Comparison of ENCODE assay signal across 1 cellular context in the genomic region with DNA sequence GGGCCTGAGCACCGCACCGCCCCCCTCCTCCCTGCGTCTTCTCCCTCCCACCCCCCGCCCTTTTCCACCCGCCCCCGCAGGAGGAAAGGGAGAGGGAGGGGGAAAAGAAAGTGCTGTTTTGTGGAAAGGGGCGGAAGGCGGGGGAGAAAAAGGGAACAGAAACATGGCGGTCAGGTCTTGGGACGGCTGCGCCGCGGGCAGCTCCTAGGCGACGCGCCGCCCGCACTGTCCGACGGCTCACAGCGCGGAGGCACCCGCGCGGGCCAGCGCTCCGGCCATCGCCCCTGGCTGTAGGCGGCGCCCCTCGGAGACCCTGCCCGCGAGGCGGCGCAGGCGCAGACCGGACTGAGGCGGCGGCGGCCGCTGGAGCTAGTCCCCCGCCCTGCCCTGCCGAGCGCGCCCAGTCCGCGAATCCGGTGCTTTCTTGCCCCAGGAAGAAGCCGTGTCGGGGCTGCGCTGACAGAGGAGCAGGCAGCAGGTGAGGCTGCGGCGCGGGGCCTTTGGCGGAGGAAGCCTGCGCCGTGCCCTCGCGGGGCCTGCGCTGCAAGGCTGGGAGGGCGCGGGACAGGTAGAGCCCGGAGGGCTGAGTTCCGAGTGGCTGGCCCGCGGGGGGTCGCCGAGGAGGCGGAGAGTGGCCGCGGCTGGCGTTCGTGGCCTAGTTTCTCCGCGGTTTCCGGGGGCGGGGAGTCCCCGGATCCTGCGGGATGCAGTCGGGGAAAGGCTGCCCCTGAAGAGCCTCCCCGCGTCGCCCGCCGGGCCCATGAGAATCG.
A peak's percentile ranks its signal among the peaks of the same experiment; 100 is the strongest.
TF ChIP-seq lines count a peak whose summit lies in the region.

A gene (plus strand): TSS at position 338 of the 770 bp plus-strand sequence. CDS start 45,482 bp downstream, outside the sequence.

TF ChIP-seq in HepG2, 621 proteins besides CTCF, POLR2A, EP300 and RAD21 (continued from another document and continues in another):
- TF ChIP-seq, protein P1, sequence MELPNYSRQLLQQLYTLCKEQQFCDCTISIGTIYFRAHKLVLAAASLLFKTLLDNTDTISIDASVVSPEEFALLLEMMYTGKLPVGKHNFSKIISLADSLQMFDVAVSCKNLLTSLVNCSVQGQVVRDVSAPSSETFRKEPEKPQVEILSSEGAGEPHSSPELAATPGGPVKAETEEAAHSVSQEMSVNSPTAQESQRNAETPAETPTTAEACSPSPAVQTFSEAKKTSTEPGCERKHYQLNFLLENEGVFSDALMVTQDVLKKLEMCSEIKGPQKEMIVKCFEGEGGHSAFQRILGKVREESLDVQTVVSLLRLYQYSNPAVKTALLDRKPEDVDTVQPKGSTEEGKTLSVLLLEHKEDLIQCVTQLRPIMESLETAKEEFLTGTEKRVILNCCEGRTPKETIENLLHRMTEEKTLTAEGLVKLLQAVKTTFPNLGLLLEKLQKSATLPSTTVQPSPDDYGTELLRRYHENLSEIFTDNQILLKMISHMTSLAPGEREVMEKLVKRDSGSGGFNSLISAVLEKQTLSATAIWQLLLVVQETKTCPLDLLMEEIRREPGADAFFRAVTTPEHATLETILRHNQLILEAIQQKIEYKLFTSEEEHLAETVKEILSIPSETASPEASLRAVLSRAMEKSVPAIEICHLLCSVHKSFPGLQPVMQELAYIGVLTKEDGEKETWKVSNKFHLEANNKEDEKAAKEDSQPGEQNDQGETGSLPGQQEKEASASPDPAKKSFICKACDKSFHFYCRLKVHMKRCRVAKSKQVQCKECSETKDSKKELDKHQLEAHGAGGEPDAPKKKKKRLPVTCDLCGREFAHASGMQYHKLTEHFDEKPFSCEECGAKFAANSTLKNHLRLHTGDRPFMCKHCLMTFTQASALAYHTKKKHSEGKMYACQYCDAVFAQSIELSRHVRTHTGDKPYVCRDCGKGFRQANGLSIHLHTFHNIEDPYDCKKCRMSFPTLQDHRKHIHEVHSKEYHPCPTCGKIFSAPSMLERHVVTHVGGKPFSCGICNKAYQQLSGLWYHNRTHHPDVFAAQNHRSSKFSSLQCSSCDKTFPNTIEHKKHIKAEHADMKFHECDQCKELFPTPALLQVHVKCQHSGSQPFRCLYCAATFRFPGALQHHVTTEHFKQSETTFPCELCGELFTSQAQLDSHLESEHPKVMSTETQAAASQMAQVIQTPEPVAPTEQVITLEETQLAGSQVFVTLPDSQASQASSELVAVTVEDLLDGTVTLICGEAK (IDR thresholded peaks at IDR 0.05): no peak
- TF ChIP-seq, protein P1 (CRISPR knock-in tag; IDR thresholded peaks at IDR 0.05): peak; percentile 78
- TF ChIP-seq ZNF766 (CRISPR knock-in tag; IDR thresholded peaks at IDR 0.05; ENCODE audit: borderline replicate concordance) (peak; percentile 61; the same call in 1 of the 2 replicates), JUN (CRISPR knock-in tag; IDR thresholded peaks at IDR 0.05) (no peak), IRF2 (CRISPR knock-in tag; IDR thresholded peaks at IDR 0.05) (peak; percentile 31; the same call in 1 of the 2 replicates), HES4 (CRISPR knock-in tag; IDR thresholded peaks at IDR 0.05; ENCODE audit: borderline replicate concordance) (peak; percentile 94), ZFP41 (CRISPR knock-in tag; IDR thresholded peaks at IDR 0.05; ENCODE audit: borderline replicate concordance) (no peak), KLF9 (CRISPR knock-in tag; IDR thresholded peaks at IDR 0.05; ENCODE audit: low read depth) (no peak), FOXK1 (CRISPR knock-in tag; IDR thresholded peaks at IDR 0.05; ENCODE audit: borderline replicate concordance, low read depth) (0 out of 2 replicates have a peak, but pooled peaks have one; percentile 4), ETV6 (CRISPR knock-in tag; conservative IDR thresholded peaks at IDR 0.05) (peak; percentile 54; the same call in 1 of the 2 replicates), ZNF550 (CRISPR knock-in tag; IDR thresholded peaks at IDR 0.05; ENCODE audit: borderline replicate concordance) (no peak), ZNF768 (CRISPR knock-in tag; IDR thresholded peaks at IDR 0.05) (peak; percentile 80; the same call in 1 of the 2 replicates), TAF1 (CRISPR knock-in tag; IDR thresholded peaks at IDR 0.05) (peak; percentile 89), RFXANK (CRISPR knock-in tag; IDR thresholded peaks at IDR 0.05) (no peak), ZNF160 (CRISPR knock-in tag; IDR thresholded peaks at IDR 0.05) (peak; percentile 80; the same call in 1 of the 2 replicates), KLF11 (CRISPR knock-in tag; IDR thresholded peaks at IDR 0.05) (no peak), TP53 (CRISPR knock-in tag; conservative IDR thresholded peaks at IDR 0.05) (no peak), CREB1 (IDR thresholded peaks at IDR 0.05) (no peak), CREB1 (CRISPR knock-in tag; IDR thresholded peaks at IDR 0.05) (no peak), MXI1 (IDR thresholded peaks at IDR 0.05; ENCODE audit: borderline replicate concordance, low read depth, low read length) (peak; percentile 50; the same call in 1 of the 3 replicates), ZNF747 (CRISPR knock-in tag; IDR thresholded peaks at IDR 0.05; ENCODE audit: borderline replicate concordance) (peak; percentile 84), ZNF83 (CRISPR knock-in tag; IDR thresholded peaks at IDR 0.05; ENCODE audit: borderline replicate concordance) (no peak; the same call in 1 of the 2 replicates), ZNF34 (CRISPR knock-in tag; IDR thresholded peaks at IDR 0.05; ENCODE audit: borderline replicate concordance) (no peak), SMAD3 (CRISPR knock-in tag; IDR thresholded peaks at IDR 0.05) (0 out of 2 replicates have a peak, but pooled peaks have one; percentile 46), SRF (IDR thresholded peaks at IDR 0.05; ENCODE audit: low read depth, low read length) (no peak)
- TF ChIP-seq, protein P2, sequence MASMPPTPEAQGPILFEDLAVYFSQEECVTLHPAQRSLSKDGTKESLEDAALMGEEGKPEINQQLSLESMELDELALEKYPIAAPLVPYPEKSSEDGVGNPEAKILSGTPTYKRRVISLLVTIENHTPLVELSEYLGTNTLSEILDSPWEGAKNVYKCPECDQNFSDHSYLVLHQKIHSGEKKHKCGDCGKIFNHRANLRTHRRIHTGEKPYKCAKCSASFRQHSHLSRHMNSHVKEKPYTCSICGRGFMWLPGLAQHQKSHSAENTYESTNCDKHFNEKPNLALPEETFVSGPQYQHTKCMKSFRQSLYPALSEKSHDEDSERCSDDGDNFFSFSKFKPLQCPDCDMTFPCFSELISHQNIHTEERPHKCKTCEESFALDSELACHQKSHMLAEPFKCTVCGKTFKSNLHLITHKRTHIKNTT (CRISPR knock-in tag; IDR thresholded peaks at IDR 0.05): no peak
- TF ChIP-seq, protein P3, sequence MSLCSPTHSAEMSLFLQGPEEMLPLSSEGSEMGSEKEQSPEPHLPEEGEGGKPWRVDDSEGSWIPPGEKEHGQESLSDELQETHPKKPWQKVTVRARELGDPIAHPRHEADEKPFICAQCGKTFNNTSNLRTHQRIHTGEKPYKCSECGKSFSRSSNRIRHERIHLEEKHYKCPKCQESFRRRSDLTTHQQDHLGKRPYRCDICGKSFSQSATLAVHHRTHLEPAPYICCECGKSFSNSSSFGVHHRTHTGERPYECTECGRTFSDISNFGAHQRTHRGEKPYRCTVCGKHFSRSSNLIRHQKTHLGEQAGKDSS (CRISPR knock-in tag; IDR thresholded peaks at IDR 0.05; ENCODE audit: borderline replicate concordance, low read depth): 0 out of 2 replicates have a peak, but pooled peaks have one; percentile 30
- TF ChIP-seq, protein P4, sequence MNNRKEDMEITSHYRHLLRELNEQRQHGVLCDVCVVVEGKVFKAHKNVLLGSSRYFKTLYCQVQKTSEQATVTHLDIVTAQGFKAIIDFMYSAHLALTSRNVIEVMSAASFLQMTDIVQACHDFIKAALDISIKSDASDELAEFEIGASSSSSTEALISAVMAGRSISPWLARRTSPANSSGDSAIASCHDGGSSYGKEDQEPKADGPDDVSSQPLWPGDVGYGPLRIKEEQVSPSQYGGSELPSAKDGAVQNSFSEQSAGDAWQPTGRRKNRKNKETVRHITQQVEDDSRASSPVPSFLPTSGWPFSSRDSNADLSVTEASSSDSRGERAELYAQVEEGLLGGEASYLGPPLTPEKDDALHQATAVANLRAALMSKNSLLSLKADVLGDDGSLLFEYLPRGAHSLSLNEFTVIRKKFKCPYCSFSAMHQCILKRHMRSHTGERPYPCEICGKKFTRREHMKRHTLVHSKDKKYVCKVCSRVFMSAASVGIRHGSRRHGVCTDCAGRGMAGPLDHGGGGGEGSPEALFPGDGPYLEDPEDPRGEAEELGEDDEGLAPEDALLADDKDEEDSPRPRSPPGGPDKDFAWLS (CRISPR knock-in tag; IDR thresholded peaks at IDR 0.05; ENCODE audit: borderline replicate concordance): no peak
- TF ChIP-seq, protein P5, sequence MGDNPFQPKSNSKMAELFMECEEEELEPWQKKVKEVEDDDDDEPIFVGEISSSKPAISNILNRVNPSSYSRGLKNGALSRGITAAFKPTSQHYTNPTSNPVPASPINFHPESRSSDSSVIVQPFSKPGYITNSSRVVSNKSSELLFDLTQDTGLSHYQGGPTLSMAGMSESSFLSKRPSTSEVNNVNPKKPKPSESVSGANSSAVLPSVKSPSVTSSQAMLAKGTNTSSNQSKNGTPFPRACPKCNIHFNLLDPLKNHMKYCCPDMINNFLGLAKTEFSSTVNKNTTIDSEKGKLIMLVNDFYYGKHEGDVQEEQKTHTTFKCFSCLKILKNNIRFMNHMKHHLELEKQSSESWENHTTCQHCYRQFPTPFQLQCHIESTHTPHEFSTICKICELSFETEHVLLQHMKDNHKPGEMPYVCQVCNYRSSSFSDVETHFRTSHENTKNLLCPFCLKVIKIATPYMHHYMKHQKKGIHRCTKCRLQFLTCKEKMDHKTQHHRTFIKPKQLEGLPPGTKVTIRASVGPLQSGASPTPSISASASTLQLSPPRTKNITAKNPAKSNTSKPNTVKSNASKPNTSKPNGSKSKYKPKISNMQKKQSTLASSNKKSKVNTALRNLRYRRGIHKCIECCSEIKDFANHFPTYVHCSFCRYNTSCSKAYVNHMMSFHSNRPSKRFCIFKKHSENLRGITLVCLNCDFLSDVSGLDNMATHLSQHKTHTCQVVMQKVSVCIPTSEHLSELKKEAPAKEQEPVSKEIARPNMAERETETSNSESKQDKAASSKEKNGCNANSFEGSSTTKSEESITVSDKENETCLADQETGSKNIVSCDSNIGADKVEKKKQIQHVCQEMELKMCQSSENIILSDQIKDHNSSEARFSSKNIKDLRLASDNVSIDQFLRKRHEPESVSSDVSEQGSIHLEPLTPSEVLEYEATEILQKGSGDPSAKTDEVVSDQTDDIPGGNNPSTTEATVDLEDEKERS (CRISPR knock-in tag; IDR thresholded peaks at IDR 0.05): no peak
- TF ChIP-seq, protein P6, sequence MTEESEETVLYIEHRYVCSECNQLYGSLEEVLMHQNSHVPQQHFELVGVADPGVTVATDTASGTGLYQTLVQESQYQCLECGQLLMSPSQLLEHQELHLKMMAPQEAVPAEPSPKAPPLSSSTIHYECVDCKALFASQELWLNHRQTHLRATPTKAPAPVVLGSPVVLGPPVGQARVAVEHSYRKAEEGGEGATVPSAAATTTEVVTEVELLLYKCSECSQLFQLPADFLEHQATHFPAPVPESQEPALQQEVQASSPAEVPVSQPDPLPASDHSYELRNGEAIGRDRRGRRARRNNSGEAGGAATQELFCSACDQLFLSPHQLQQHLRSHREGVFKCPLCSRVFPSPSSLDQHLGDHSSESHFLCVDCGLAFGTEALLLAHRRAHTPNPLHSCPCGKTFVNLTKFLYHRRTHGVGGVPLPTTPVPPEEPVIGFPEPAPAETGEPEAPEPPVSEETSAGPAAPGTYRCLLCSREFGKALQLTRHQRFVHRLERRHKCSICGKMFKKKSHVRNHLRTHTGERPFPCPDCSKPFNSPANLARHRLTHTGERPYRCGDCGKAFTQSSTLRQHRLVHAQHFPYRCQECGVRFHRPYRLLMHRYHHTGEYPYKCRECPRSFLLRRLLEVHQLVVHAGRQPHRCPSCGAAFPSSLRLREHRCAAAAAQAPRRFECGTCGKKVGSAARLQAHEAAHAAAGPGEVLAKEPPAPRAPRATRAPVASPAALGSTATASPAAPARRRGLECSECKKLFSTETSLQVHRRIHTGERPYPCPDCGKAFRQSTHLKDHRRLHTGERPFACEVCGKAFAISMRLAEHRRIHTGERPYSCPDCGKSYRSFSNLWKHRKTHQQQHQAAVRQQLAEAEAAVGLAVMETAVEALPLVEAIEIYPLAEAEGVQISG (CRISPR knock-in tag; IDR thresholded peaks at IDR 0.05): peak; percentile 55
- TF ChIP-seq, protein P7, sequence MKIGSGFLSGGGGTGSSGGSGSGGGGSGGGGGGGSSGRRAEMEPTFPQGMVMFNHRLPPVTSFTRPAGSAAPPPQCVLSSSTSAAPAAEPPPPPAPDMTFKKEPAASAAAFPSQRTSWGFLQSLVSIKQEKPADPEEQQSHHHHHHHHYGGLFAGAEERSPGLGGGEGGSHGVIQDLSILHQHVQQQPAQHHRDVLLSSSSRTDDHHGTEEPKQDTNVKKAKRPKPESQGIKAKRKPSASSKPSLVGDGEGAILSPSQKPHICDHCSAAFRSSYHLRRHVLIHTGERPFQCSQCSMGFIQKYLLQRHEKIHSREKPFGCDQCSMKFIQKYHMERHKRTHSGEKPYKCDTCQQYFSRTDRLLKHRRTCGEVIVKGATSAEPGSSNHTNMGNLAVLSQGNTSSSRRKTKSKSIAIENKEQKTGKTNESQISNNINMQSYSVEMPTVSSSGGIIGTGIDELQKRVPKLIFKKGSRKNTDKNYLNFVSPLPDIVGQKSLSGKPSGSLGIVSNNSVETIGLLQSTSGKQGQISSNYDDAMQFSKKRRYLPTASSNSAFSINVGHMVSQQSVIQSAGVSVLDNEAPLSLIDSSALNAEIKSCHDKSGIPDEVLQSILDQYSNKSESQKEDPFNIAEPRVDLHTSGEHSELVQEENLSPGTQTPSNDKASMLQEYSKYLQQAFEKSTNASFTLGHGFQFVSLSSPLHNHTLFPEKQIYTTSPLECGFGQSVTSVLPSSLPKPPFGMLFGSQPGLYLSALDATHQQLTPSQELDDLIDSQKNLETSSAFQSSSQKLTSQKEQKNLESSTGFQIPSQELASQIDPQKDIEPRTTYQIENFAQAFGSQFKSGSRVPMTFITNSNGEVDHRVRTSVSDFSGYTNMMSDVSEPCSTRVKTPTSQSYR (CRISPR knock-in tag; IDR thresholded peaks at IDR 0.05; ENCODE audit: borderline replicate concordance): peak; percentile 25; the same call in 1 of the 2 replicates
